In the genomic region with DNA sequence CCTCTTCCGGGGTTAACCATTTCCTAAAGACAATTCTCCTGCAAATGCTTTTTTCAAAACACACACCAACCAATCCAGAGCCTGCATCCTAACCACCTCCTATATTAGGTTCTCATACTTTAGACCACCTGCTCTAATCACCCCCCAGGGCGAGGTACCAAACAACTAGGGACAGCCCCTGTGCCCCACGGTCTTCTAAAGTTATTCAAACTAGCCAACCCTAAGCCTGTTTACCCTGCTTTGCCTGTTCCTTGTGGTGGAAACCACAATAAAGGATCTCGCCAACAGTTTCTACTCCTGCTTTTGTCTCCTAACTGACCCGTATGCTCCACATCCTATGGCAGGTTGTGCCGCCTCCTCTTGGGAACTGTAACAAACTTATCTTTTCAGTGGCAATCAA, we compare ENCODE assay signal across 1 cellular context.
TF ChIP-seq lines count a peak whose summit lies in the region.

No MANE protein-coding gene starts in this region.

TF ChIP-seq in WTC11, 78 proteins besides CTCF, POLR2A, EP300 and RAD21 (continued from another document):
- TF ChIP-seq ZSCAN18 (CRISPR knock-in tag; IDR thresholded peaks at IDR 0.05) = no peak
- TF ChIP-seq OVOL2 (CRISPR knock-in tag; IDR thresholded peaks at IDR 0.05; ENCODE audit: borderline replicate concordance) = no peak
- no peak for TF ChIP-seq GABPB1 (CRISPR knock-in tag; IDR thresholded peaks at IDR 0.05)
- no peak for TF ChIP-seq ZNF423 (CRISPR knock-in tag; IDR thresholded peaks at IDR 0.05)
- TF ChIP-seq ETV6 (CRISPR knock-in tag; IDR thresholded peaks at IDR 0.05) = no peak
TF ChIP-seq in WTC11: peak in this region for 0.
